Comparison of ENCODE assay signal across 2 cellular contexts in genomic region chr2:119837759-119838158, GRCh38.
TF ChIP-seq lines count a peak whose summit lies in the region.

No MANE protein-coding gene starts in this region.

TF ChIP-seq in GM23338, 12 proteins besides CTCF, POLR2A, EP300 and RAD21 (continued from another document):
- TF ChIP-seq ZNF462 (CRISPR knock-in tag; IDR thresholded peaks at IDR 0.05), result no peak
- TF ChIP-seq EZH2phosphoT487 (IDR thresholded peaks at IDR 0.05; ENCODE audit: unreplicated experiment), result no peak

TF ChIP-seq in HepG2, 621 proteins besides CTCF, POLR2A, EP300 and RAD21 (continued from another document):
- TF ChIP-seq, protein P1, sequence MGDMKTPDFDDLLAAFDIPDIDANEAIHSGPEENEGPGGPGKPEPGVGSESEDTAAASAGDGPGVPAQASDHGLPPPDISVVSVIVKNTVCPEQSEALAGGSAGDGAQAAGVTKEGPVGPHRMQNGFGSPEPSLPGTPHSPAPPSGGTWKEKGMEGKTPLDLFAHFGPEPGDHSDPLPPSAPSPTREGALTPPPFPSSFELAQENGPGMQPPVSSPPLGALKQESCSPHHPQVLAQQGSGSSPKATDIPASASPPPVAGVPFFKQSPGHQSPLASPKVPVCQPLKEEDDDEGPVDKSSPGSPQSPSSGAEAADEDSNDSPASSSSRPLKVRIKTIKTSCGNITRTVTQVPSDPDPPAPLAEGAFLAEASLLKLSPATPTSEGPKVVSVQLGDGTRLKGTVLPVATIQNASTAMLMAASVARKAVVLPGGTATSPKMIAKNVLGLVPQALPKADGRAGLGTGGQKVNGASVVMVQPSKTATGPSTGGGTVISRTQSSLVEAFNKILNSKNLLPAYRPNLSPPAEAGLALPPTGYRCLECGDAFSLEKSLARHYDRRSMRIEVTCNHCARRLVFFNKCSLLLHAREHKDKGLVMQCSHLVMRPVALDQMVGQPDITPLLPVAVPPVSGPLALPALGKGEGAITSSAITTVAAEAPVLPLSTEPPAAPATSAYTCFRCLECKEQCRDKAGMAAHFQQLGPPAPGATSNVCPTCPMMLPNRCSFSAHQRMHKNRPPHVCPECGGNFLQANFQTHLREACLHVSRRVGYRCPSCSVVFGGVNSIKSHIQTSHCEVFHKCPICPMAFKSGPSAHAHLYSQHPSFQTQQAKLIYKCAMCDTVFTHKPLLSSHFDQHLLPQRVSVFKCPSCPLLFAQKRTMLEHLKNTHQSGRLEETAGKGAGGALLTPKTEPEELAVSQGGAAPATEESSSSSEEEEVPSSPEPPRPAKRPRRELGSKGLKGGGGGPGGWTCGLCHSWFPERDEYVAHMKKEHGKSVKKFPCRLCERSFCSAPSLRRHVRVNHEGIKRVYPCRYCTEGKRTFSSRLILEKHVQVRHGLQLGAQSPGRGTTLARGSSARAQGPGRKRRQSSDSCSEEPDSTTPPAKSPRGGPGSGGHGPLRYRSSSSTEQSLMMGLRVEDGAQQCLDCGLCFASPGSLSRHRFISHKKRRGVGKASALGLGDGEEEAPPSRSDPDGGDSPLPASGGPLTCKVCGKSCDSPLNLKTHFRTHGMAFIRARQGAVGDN (CRISPR knock-in tag; IDR thresholded peaks at IDR 0.05), result peak; percentile 31; the same call in 1 of the 2 replicates
- TF ChIP-seq NCOA1 (CRISPR knock-in tag; IDR thresholded peaks at IDR 0.05), result 0 out of 2 replicates have a peak, but pooled peaks have one; percentile 31
